In genomic region chr5:172620506-172620905, GRCh38 we compare ENCODE assay signal across 13 cellular contexts. TPM values are rescaled to one million over a fixed set of nuclear protein-coding genes. Genes with fewer than 3 reads are reported as not detected.
DNase-seq lines count a peak whose midpoint lies in the region; ATAC-seq and TF ChIP-seq lines count a peak whose summit lies in the region.
"Had no signal": no experiment of that assay in that cellular context is flagged by ENCODE, and none has a peak within 500 bp of the region (broad histone marks: within the 10 kb centered on the region; RNA-seq: fewer than 3 reads in every experiment).

No MANE protein-coding gene starts in this region.

- H3K36me3 Mint-ChIP-seq in natural killer cell treated with Interleukin-12 subunit alpha and Interleukin-12 subunit beta and Interleukin-15 and Interleukin-18, amount 100 ng/mL, for 72 hours: no peaks in the 10 kb centered on the region
- H3K36me3 Mint-ChIP-seq in natural killer cell: no peaks in the 10 kb centered on the region
- H3K36me3 Mint-ChIP-seq: CD4-positive, alpha-beta memory T cell had no signal

- no peaks in the 10 kb centered on the region for H3K9me3 Mint-ChIP-seq in natural killer cell treated with Interleukin-12 subunit alpha and Interleukin-12 subunit beta and Interleukin-15 and Interleukin-18, amount 100 ng/mL, for 72 hours
- H3K9me3 Mint-ChIP-seq in natural killer cell: no peaks in the 10 kb centered on the region
- H3K9me3 Mint-ChIP-seq: CD4-positive, alpha-beta memory T cell; HFFc6 had no signal

- no peak overlapping the region for H3K4me3 Mint-ChIP-seq in natural killer cell treated with Interleukin-12 subunit alpha and Interleukin-12 subunit beta and Interleukin-15 and Interleukin-18, amount 100 ng/mL, for 72 hours
- no peak overlapping the region for H3K4me3 Mint-ChIP-seq in natural killer cell
- H3K4me3 Mint-ChIP-seq: CD4-positive, alpha-beta memory T cell; HFFc6 had no signal

- intact Hi-C loops in natural killer cell (cut with micrococcal nuclease): no loop called here
- intact Hi-C loops in sciatic nerve (cut with DNase I): no loop called here

- no peak for ATAC-seq in natural killer cell treated with Interleukin-12 subunit alpha and Interleukin-12 subunit beta and Interleukin-15 and Interleukin-18, amount 100 ng/mL, for 72 hours
- ATAC-seq in natural killer cell: no peak
- no peak for ATAC-seq in sciatic nerve
- ATAC-seq: GM12878 had no signal

- no peak for TF ChIP-seq CTCF in natural killer cell (IDR thresholded peaks at IDR 0.05)

- no peaks in the 10 kb centered on the region for H3K27me3 Mint-ChIP-seq in natural killer cell treated with Interleukin-12 subunit alpha and Interleukin-12 subunit beta and Interleukin-15 and Interleukin-18, amount 100 ng/mL, for 72 hours
- H3K27me3 Mint-ChIP-seq in natural killer cell (ENCODE audit: low read depth in 2 of 2): no peaks in the 10 kb centered on the region

- H3K27ac Mint-ChIP-seq in natural killer cell treated with Interleukin-12 subunit alpha and Interleukin-12 subunit beta and Interleukin-15 and Interleukin-18, amount 100 ng/mL, for 72 hours: no peak overlapping the region
- H3K27ac Mint-ChIP-seq in natural killer cell: no peak overlapping the region
- H3K27ac Mint-ChIP-seq: HFFc6 had no signal

- DNase-seq in natural killer cell treated with Interleukin-12 subunit alpha and Interleukin-12 subunit beta and Interleukin-15 and Interleukin-18, amount 100 ng/mL, for 72 hours (ENCODE audit: low spot score): peak; percentile 42
- DNase-seq in natural killer cell (no peak), mesenteric fat pad (ENCODE audit: low spot score) (peak; percentile 75), sciatic nerve (ENCODE audit: low spot score) (peak; percentile 42), NCI-H1092 treated with DMSO at 0.1 percent for 48 hours (lab: John Stamatoyannopoulos, UW) (no peak), cerebellum (ENCODE audit: low spot score) (no peak), NCI-H1930 (lab: John Stamatoyannopoulos, UW) (no peak)
- DNase-seq: ACHN; CD4-positive, alpha-beta memory T cell; DMS79; HCEC 1CT; HFFc6 had no signal

- no peaks in the 10 kb centered on the region for H3K4me1 Mint-ChIP-seq in natural killer cell treated with Interleukin-12 subunit alpha and Interleukin-12 subunit beta and Interleukin-15 and Interleukin-18, amount 100 ng/mL, for 72 hours (ENCODE audit: low read depth in 2 of 2)
- no peaks in the 10 kb centered on the region for H3K4me1 Mint-ChIP-seq in natural killer cell
- H3K4me1 Mint-ChIP-seq: CD4-positive, alpha-beta memory T cell had no signal

RNA-seq across cellular contexts. Expression of gene NEURL1B, which starts 20.6 kb away (rescaled TPM):
- total RNA-seq in natural killer cell treated with Interleukin-12 subunit alpha and Interleukin-12 subunit beta and Interleukin-15 and Interleukin-18, amount 100 ng/mL, for 72 hours: under 1 TPM; 0.14 to 0.36 TPM
- total RNA-seq in natural killer cell (under 1 TPM; 0.28 to 0.54 (median 0.45) TPM), mesenteric fat pad (35.8 TPM), sciatic nerve (53.7 TPM), cerebellum (13.2 TPM)

Comparison
In these comparisons a context has a peak if more than half of its experiments do, and no peak if none do; other contexts are left out.
1. DNase-seq: peak in natural killer cell treated with Interleukin-12 subunit alpha and Interleukin-12 subunit beta and Interleukin-15 and Interleukin-18, amount 100 ng/mL, for 72 hours (single experiment), mesenteric fat pad (single experiment) and sciatic nerve (single experiment); none in natural killer cell (single experiment), NCI-H1092 treated with DMSO at 0.1 percent for 48 hours (single experiment), cerebellum (single experiment) and NCI-H1930 (0 of 2).